8 cellular contexts compared by ENCODE assay signal in genomic region chr9:93500571-93501298, GRCh38. TPM values are rescaled to one million over a fixed set of nuclear protein-coding genes. Genes with fewer than 3 reads are reported as not detected.
DNase-seq lines count a peak whose midpoint lies in the region; ATAC-seq and TF ChIP-seq lines count a peak whose summit lies in the region.

No MANE protein-coding gene starts in this region.

- no peak overlapping the region for H4K91ac ChIP-seq in neuronal stem cell (ENCODE audit: low read depth, low read length, poor library complexity)

- H3K9me3 ChIP-seq in spleen = no peaks in the 10 kb centered on the region
- H3K9me3 ChIP-seq in neuronal stem cell (replicated peaks in 1 of 2; ENCODE audit: control insufficient read depth in 2 of 2, insufficient read depth in 1 of 2, low read depth in 1 of 2, low read length in 2 of 2) = no peaks in the 10 kb centered on the region
- no peaks in the 10 kb centered on the region for H3K9me3 ChIP-seq in mucosa of descending colon

- no peak overlapping the region for H2AFZ ChIP-seq in neuronal stem cell (ENCODE audit: low read length)

- H3K9me3 Mint-ChIP-seq in HFFc6 (no peaks in the 10 kb centered on the region), WTC11 (no peaks in the 10 kb centered on the region)

- H2AK5ac ChIP-seq in neuronal stem cell (ENCODE audit: low read depth, low read length) = no peak overlapping the region

- no peak overlapping the region for H4K8ac ChIP-seq in neuronal stem cell (ENCODE audit: low read depth, low read length)

- no peak overlapping the region for H3K14ac ChIP-seq in neuronal stem cell (ENCODE audit: low read length)

- H3K4me3 Mint-ChIP-seq in HFFc6 = peak overlapping the region; percentile 86
- H3K4me3 Mint-ChIP-seq in WTC11 = no peak overlapping the region

- TF ChIP-seq POLR2A in spleen (IDR thresholded peaks at IDR 0.05) = no peak

- peak overlapping the region; percentile 59 for H3K4me3 ChIP-seq in fibroblast of villous mesenchyme (ENCODE audit: low read depth, low read length)
- H3K4me3 ChIP-seq in spleen = peak overlapping the region in 6 of 8 donors; percentile 19 to 61 (median 32)
- H3K4me3 ChIP-seq in neuronal stem cell (ENCODE audit: low read length in 2 of 2) = no peak overlapping the region
- no peak overlapping the region for H3K4me3 ChIP-seq in mucosa of descending colon

- H3K4ac ChIP-seq in neuronal stem cell (ENCODE audit: low read length) = no peak overlapping the region

- H3K4me1 Mint-ChIP-seq in HFFc6 (ENCODE audit: low read depth) = peaks cover 47% of the 10 kb centered on the region
- no peaks in the 10 kb centered on the region for H3K4me1 Mint-ChIP-seq in WTC11

- H2BK15ac ChIP-seq in neuronal stem cell (ENCODE audit: low read length) = no peak overlapping the region

- DNase-seq in HFFc6 (no peak), WTC11 (ENCODE audit: low spot score) (no peak), fibroblast of villous mesenchyme (ENCODE audit: low read depth) (no peak), spleen (no peak), NCI-H146 treated with DMSO at 0.1 percent for 48 hours (lab: John Stamatoyannopoulos, UW; ENCODE audit: unreplicated experiment) (no peak), neuronal stem cell (ENCODE audit: low spot score) (no peak), mucosa of descending colon (no peak), NOMO-1 treated with dmso at 0.1 percent for 144 hours (lab: John Stamatoyannopoulos, UW; ENCODE audit: unreplicated experiment) (no peak)

- H3K18ac ChIP-seq in neuronal stem cell (ENCODE audit: low read length) = no peak overlapping the region

- H2BK120ac ChIP-seq in neuronal stem cell (ENCODE audit: low read depth, low read length) = no peak overlapping the region

- POLR2A ChIA-PET in WTC11 (lab: Charles Lee) = no interaction called here

- H3K27me3 Mint-ChIP-seq in HFFc6 (ENCODE audit: insufficient read depth) (no peaks in the 10 kb centered on the region; the same call in 1 of the 2 replicates), WTC11 (ENCODE audit: low read depth) (no peaks in the 10 kb centered on the region)

- peaks cover 70% of the 10 kb centered on the region for H3K36me3 Mint-ChIP-seq in HFFc6 (ENCODE audit: low read depth)
- peaks cover 63% of the 10 kb centered on the region for H3K36me3 Mint-ChIP-seq in WTC11

- 86 to 95% (median 88%) methylated on average over 4 of the region's 4 CpGs for WGBS in spleen, 5 donors
- no CpG with 5 or more reads among the region's 4 CpGs for WGBS in neuronal stem cell (ENCODE audit: extremely low coverage in 2 of 2, insufficient read length in 2 of 2, insufficient replicate concordance in 1 of 2), 2 donors

- no peak overlapping the region for H3K23ac ChIP-seq in neuronal stem cell (ENCODE audit: low read depth, low read length, poor library complexity)

- no peak overlapping the region for H2BK5ac ChIP-seq in neuronal stem cell (ENCODE audit: low read length)

- H3K36me3 ChIP-seq in spleen (peaks cover 3 to 58% (median 34%) of the 10 kb centered on the region in 6 donors), neuronal stem cell (replicated peaks in 1 of 2; ENCODE audit: control insufficient read depth in 2 of 2, insufficient read depth in 2 of 2, low read length in 2 of 2) (peaks cover 13 to 95% of the 10 kb centered on the region in 2 donors), mucosa of descending colon (ENCODE audit: low read depth) (no peaks in the 10 kb centered on the region)

- peaks cover 0 to 66% (median 35%) of the 10 kb centered on the region in 6 donors for H3K4me1 ChIP-seq in spleen
- no peaks in the 10 kb centered on the region for H3K4me1 ChIP-seq in neuronal stem cell (ENCODE audit: control insufficient read depth in 2 of 2, insufficient read depth in 1 of 2, low read depth in 1 of 2, low read length in 2 of 2)
- peaks cover 13% of the 10 kb centered on the region for H3K4me1 ChIP-seq in mucosa of descending colon (ENCODE audit: low read depth)

- no peak overlapping the region for H3K9ac ChIP-seq in neuronal stem cell (ENCODE audit: low read depth, low read length, poor library complexity)

- H3K27me3 ChIP-seq in spleen (replicated peaks in 1 of 7) = no peaks in the 10 kb centered on the region
- no peaks in the 10 kb centered on the region for H3K27me3 ChIP-seq in neuronal stem cell (ENCODE audit: control insufficient read depth in 3 of 3, insufficient read depth in 3 of 3, low read depth in 1 of 3, low read length in 3 of 3)

- ATAC-seq in WTC11 (no peak), mucosa of descending colon (no peak)

- no peak for TF ChIP-seq CTCF in HFFc6 (IDR thresholded peaks at IDR 0.05)
- no peak for TF ChIP-seq CTCF in WTC11 (IDR thresholded peaks at IDR 0.05)
- no peak for TF ChIP-seq CTCF in fibroblast of villous mesenchyme (IDR thresholded peaks at IDR 0.05; ENCODE audit: insufficient read depth, low read depth, low read length)
- no peak for TF ChIP-seq CTCF in spleen (IDR thresholded peaks at IDR 0.05 in 8 of 11, conservative IDR thresholded peaks at IDR 0.05 in 3 of 11)
- no peak for TF ChIP-seq CTCF in mucosa of descending colon (IDR thresholded peaks at IDR 0.05)

- CTCF ChIA-PET in WTC11 (lab: Charles Lee) = no interaction called here

- H3K27ac Mint-ChIP-seq in HFFc6 (peak overlapping the region; percentile 85), WTC11 (peak overlapping the region; percentile 52)

- H3K27ac ChIP-seq in spleen (peak overlapping the region; percentile 31 to 94 (median 74)), neuronal stem cell (replicated peaks; ENCODE audit: low read length) (no peak overlapping the region)

- no peak overlapping the region for H3K4me2 ChIP-seq in neuronal stem cell (ENCODE audit: insufficient read depth, low read length, poor library complexity, severe bottlenecking)

- H2BK12ac ChIP-seq in neuronal stem cell (ENCODE audit: low read length) = no peak overlapping the region

- H3K79me1 ChIP-seq in neuronal stem cell (ENCODE audit: low read depth, low read length) = no peaks in the 10 kb centered on the region

- intact Hi-C loops in spleen (cut with DNase I; ENCODE audit: low total_unique reads) (no loop called here), mucosa of descending colon (cut with DNase I, micrococcal nuclease) (no loop called here)

TF ChIP-seq in WTC11, 78 proteins besides CTCF, POLR2A, EP300 and RAD21:
- TF ChIP-seq KAT7 (CRISPR knock-in tag; IDR thresholded peaks at IDR 0.05; ENCODE audit: borderline replicate concordance) = no peak
- TF ChIP-seq PREB (CRISPR knock-in tag; IDR thresholded peaks at IDR 0.05; ENCODE audit: borderline replicate concordance) = no peak
- TF ChIP-seq NR1H2 (CRISPR knock-in tag; IDR thresholded peaks at IDR 0.05) = no peak
- TF ChIP-seq ZNF532 (CRISPR knock-in tag; IDR thresholded peaks at IDR 0.05; ENCODE audit: borderline replicate concordance) = no peak

RNA-seq across cellular contexts. Expression of gene FAM120AOS, which starts 47.4 kb away (rescaled TPM):
- total RNA-seq in HFFc6 (2021; fragmentation: NEBNext Ultra II Directional; extraction: Animal tissue kit (Norgen Biotek cat#: 25700)) = 10 to 100 TPM; 35.3 to 38.9 (median 36.6) TPM
- total RNA-seq in WTC11 (2021) = 43.7 to 48.1 TPM (median 44.4 TPM) in 3 replicates
- 42.5 and 43.6 TPM in 2 replicates for total RNA-seq in fibroblast of villous mesenchyme
- total RNA-seq in spleen = 10 to 100 TPM; 30.8 to 46.8 (median 39.7) TPM
- polyA plus RNA-seq in spleen = 10 to 100 TPM; 20.6 to 31.2 (median 27.2) TPM
- 28.8 TPM for polyA plus RNA-seq in neuronal stem cell (2013, experiment 1 of 2)
- 29.5 TPM for polyA plus RNA-seq in neuronal stem cell (2013, experiment 2 of 2)
- 10 to 100 TPM; 72.0 to 88.4 (median 73.3) TPM for total RNA-seq in mucosa of descending colon

RNA-seq across cellular contexts. Expression of gene FAM120A, which starts 49.2 kb away (rescaled TPM):
- total RNA-seq in HFFc6 (2021; fragmentation: NEBNext Ultra II Directional; extraction: Animal tissue kit (Norgen Biotek cat#: 25700)) = 100 to 1,000 TPM; 139 to 161 (median 155) TPM
- total RNA-seq in WTC11 (2021) (53.3 to 61.5 TPM (median 60.1 TPM) in 3 replicates), fibroblast of villous mesenchyme (116 and 185 TPM in 2 replicates), spleen (100 to 1,000 TPM in 5 of 7 donors, 10 to 100 TPM in 2; 96.7 to 116 (median 108) TPM), mucosa of descending colon (100 to 1,000 TPM; 168 to 215 (median 209) TPM)
- polyA plus RNA-seq in spleen = 10 to 100 TPM; 33.0 to 45.8 (median 36.7) TPM
- polyA plus RNA-seq in neuronal stem cell (2013, experiment 1 of 2) = 24.0 TPM
- polyA plus RNA-seq in neuronal stem cell (2013, experiment 2 of 2) = 23.7 TPM

Comparison
In these comparisons a context has a peak if more than half of its experiments do, and no peak if none do; other contexts are left out.
1. H3K4me3 ChIP-seq: peak in fibroblast of villous mesenchyme (single experiment) and spleen (6 of 8); none in neuronal stem cell (0 of 2) and mucosa of descending colon (single experiment).